Comparison of ENCODE assay signal across 33 cellular contexts in genomic region chr4:103104886-103105285, GRCh38.
"Had no signal": no experiment of that assay in that cellular context is flagged by ENCODE, and none has a peak within 500 bp of the region (broad histone marks: within the 10 kb centered on the region; RNA-seq: fewer than 3 reads in every experiment).

No MANE protein-coding gene starts in this region.

- ATAC-seq: activated CD8-positive, alpha-beta T cell treated with anti-CD3 and anti-CD28 coated beads for 36 hours; activated naive CD4-positive, alpha-beta T cell treated with anti-CD3 and anti-CD28 coated beads, Interleukin-2, amount 50 U/mL, for 72 hours; activated T-cell treated with anti-CD3 and anti-CD28 coated beads, Interleukin-2, amount 50 U/mL, for 4 hours; activated T-cell treated with anti-CD3 and anti-CD28 coated beads, Interleukin-2, amount 50 U/mL, for 72 hours; activated T-helper 17 cell treated with anti-CD3 and anti-CD28 coated beads, Interleukin-2, amount 50 U/mL, for 72 hours; body of pancreas had no signal

- H3K36me3 ChIP-seq: adrenal gland, breast epithelium had no signal

- H3K9me3 ChIP-seq: adrenal gland, body of pancreas, breast epithelium had no signal

- DNase-seq: activated B cell treated with CpG ODN at 0.5 μM for 24 hours; activated CD4-positive, alpha-beta memory T cell treated with anti-CD3 and anti-CD28 coated beads for 36 hours; activated CD4-positive, alpha-beta T cell treated with anti-CD3 and anti-CD28 coated beads for 4 hours; activated CD4-positive, alpha-beta T cell treated with anti-CD3 and anti-CD28 coated beads, Interleukin-2, amount 10 ng/mL, durations not matched to agents 24 days and 14 days; activated CD4-positive, alpha-beta T cell treated with anti-CD3 and anti-CD28 coated beads, Interleukin-2, amount 50 U/mL, for 1 hour; activated CD4-positive, alpha-beta T cell treated with anti-CD3 and anti-CD28 coated beads, Interleukin-2, amount 50 U/mL, for 4 hours; activated CD4-positive, CD25-positive, alpha-beta regulatory T cell treated with anti-CD3 and anti-CD28 coated beads, Interleukin-2, amount 50 U/mL, for 72 hours; activated CD8-positive, alpha-beta memory T cell treated with anti-CD3 and anti-CD28 coated beads, Interleukin-2, amount 50 U/mL, for 4 hours; activated CD8-positive, alpha-beta T cell treated with anti-CD3 and anti-CD28 coated beads for 36 hours; activated effector memory CD4-positive, alpha-beta T cell treated with anti-CD3 and anti-CD28 coated beads, Interleukin-2, amount 50 U/mL, for 16 hours; activated gamma-delta T cell treated with Interleukin-2 at 50 U/mL for 16 hours; activated naive CD4-positive, alpha-beta T cell; activated naive CD4-positive, alpha-beta T cell treated with anti-CD3 and anti-CD28 coated beads for 36 hours; activated naive CD4-positive, alpha-beta T cell treated with anti-CD3 and anti-CD28 coated beads, Interleukin-2, amount 50 U/mL, for 16 hours; activated naive CD8-positive, alpha-beta T cell treated with anti-CD3 and anti-CD28 coated beads for 36 hours; activated T-cell treated with anti-CD3 and anti-CD28 coated beads for 4 hours; activated T-cell treated with anti-CD3 and anti-CD28 coated beads, Interleukin-2, amount 50 U/mL, for 1 hour; activated T-cell treated with anti-CD3 and anti-CD28 coated beads, Interleukin-2, amount 50 U/mL, for 4 hours; activated T-cell treated with anti-CD3 and anti-CD28 coated beads, Interleukin-2, amount 50 U/mL, for 72 hours; adrenal gland; amniotic stem cell; aorta; body of pancreas; brain microvascular endothelial cell; central memory CD4-positive, alpha-beta T cell; T-helper 2 cell; T-helper 9 cell had no signal

- H3K27ac ChIP-seq: adrenal gland, body of pancreas, brain microvascular endothelial cell, breast epithelium, VCaP had no signal

- H3K4me1 ChIP-seq: adrenal gland, body of pancreas, breast epithelium had no signal

- FAIRE-seq: astrocyte, TTC549 had no signal

- H3K4me3 ChIP-seq: adrenal gland, body of pancreas, breast epithelium had no signal

- H3K27me3 ChIP-seq: adrenal gland, body of pancreas, brain microvascular endothelial cell, breast epithelium had no signal
